Comparison of ENCODE assay signal across 8 cellular contexts in genomic region chr4:112516076-112516385, GRCh38. TPM values are rescaled to one million over a fixed set of nuclear protein-coding genes. Genes with fewer than 3 reads are reported as not detected.
DNase-seq lines count a peak whose midpoint lies in the region; ATAC-seq and TF ChIP-seq lines count a peak whose summit lies in the region.

Gene NEUROG2 (minus strand): TSS chr4:112516180. CDS start chr4:112515475, 705 bp downstream.

- peaks cover 0 to 45% (median 16%) of the 10 kb centered on the region in 11 donors for H3K9me3 Mint-ChIP-seq in naive thymus-derived CD4-positive, alpha-beta T cell

- no peak for ATAC-seq in naive thymus-derived CD4-positive, alpha-beta T cell
- ATAC-seq in HG03521 (IDR thresholded peaks at IDR 0.05; ENCODE audit: unreplicated experiment) = no peak

- POLR2A ChIA-PET in naive thymus-derived CD4-positive, alpha-beta T cell (lab: Charles Lee) = interaction anchor here (0.6 kb wide), 2 partner anchors 402 to 1306 kb away, joined by 3 read pairs; no protein-coding TSS in a partner anchor

- H3K4me1 ChIP-seq in naive thymus-derived CD4-positive, alpha-beta T cell (ENCODE audit: control insufficient read depth in 2 of 2, insufficient read depth in 2 of 2, low read length in 2 of 2) = peaks cover 12 to 40% of the 10 kb centered on the region in 2 donors

- TF ChIP-seq CTCF in AG09309 (IDR thresholded peaks at IDR 0.05; ENCODE audit: control insufficient read depth, insufficient read depth, low read depth, low read length, missing control alignments) (no peak), coronary artery (IDR thresholded peaks at IDR 0.05) (no peak)

- H3K27me3 Mint-ChIP-seq in naive thymus-derived CD4-positive, alpha-beta T cell = peaks cover 92 to 100% (median 95%) of the 10 kb centered on the region in 5 donors

- H3K36me3 ChIP-seq in naive thymus-derived CD4-positive, alpha-beta T cell (ENCODE audit: control insufficient read depth in 2 of 3, insufficient read depth in 3 of 3, low read length in 3 of 3) = no peaks in the 10 kb centered on the region

- H3K4me3 ChIP-seq in AG09309 (ENCODE audit: control insufficient read depth, low read depth, low read length) (peak within 1 kb of the TSS; percentile 55), coronary artery (peak within 1 kb of the TSS; percentile 79)
- H3K4me3 ChIP-seq in Jurkat, Clone E6-1 (ENCODE audit: low read length) = peak within 1 kb of the TSS; percentile 58
- H3K4me3 ChIP-seq in naive thymus-derived CD4-positive, alpha-beta T cell (ENCODE audit: low read length) = peak within 1 kb of the TSS; percentile 63

- DNase-seq in AG09309 (ENCODE audit: low read depth) (no peak), coronary artery (ENCODE audit: low spot score) (no peak), mesenteric fat pad (ENCODE audit: low spot score) (no peak), NCI-H446 treated with DMSO at 0.1 percent for 48 hours (lab: John Stamatoyannopoulos, UW) (no peak), NCI-H526 treated with DMSO at 0.1 percent for 48 hours (lab: John Stamatoyannopoulos, UW) (no peak)
- no peak for DNase-seq in Jurkat, Clone E6-1 (ENCODE audit: low read depth, low spot score)
- no peak for DNase-seq in naive thymus-derived CD4-positive, alpha-beta T cell

- peaks cover 16 to 69% of the 10 kb centered on the region in 2 donors for H3K27me3 ChIP-seq in naive thymus-derived CD4-positive, alpha-beta T cell (ENCODE audit: control insufficient read depth in 2 of 2, insufficient read depth in 2 of 2, low read length in 2 of 2)

- peak within 1 kb of the TSS; percentile 85 to 99 (median 92) for H3K4me3 Mint-ChIP-seq in naive thymus-derived CD4-positive, alpha-beta T cell

- no peak within 1 kb of the TSS for H3K27ac ChIP-seq in coronary artery
- no peak within 1 kb of the TSS for H3K27ac ChIP-seq in naive thymus-derived CD4-positive, alpha-beta T cell (ENCODE audit: low read depth, low read length)

- intact Hi-C loops in naive thymus-derived CD4-positive, alpha-beta T cell (cut with micrococcal nuclease) = loop anchor here in 1 of 2 donors (2.0 kb wide), 2 partner anchors 121 to 1885 kb away; partner anchors contain the start of genes LARP7 and ZGRF1

- CTCF ChIA-PET in naive thymus-derived CD4-positive, alpha-beta T cell (lab: Charles Lee) = interaction anchor here (0.7 kb wide), 1 partner anchor 1291 kb away, joined by 9 read pairs; no protein-coding TSS in a partner anchor

- peaks cover 0 to 13% (median 9%) of the 10 kb centered on the region in 5 donors for H3K36me3 Mint-ChIP-seq in naive thymus-derived CD4-positive, alpha-beta T cell

- H3K4me1 Mint-ChIP-seq in naive thymus-derived CD4-positive, alpha-beta T cell = peaks cover 38 to 70% (median 62%) of the 10 kb centered on the region in 7 donors

- H3K27ac Mint-ChIP-seq in naive thymus-derived CD4-positive, alpha-beta T cell = peak within 1 kb of the TSS in 4 of 9 donors; percentile 38 to 86 (median 66)

- peaks cover 0 to 6% (median 4%) of the 10 kb centered on the region in 3 experiments for H3K9me3 ChIP-seq in naive thymus-derived CD4-positive, alpha-beta T cell (ENCODE audit: control insufficient read depth in 2 of 3, low read length in 3 of 3)

RNA-seq across cellular contexts. Expression of gene NEUROG2, which starts in this region (rescaled TPM):
- polyA plus RNA-seq in Jurkat, Clone E6-1 (2012; ENCODE audit: insufficient read depth, insufficient read length) = 1.4 TPM
- total RNA-seq in naive thymus-derived CD4-positive, alpha-beta T cell = under 1 TPM in 1 of 5 experiments, not detected in 4; 0.10 TPM
- polyA plus RNA-seq in naive thymus-derived CD4-positive, alpha-beta T cell = not detected
- total RNA-seq in mesenteric fat pad = not detected
